ENCODE assay signal across 8 cellular contexts in genomic region chr1:117654485-117655219, GRCh38. TPM values are rescaled to one million over a fixed set of nuclear protein-coding genes. Genes with fewer than 3 reads are reported as not detected.
A peak's percentile ranks its signal among the peaks of the same experiment; 100 is the strongest.
DNase-seq lines count a peak whose midpoint lies in the region; ATAC-seq and TF ChIP-seq lines count a peak whose summit lies in the region.

No MANE protein-coding gene starts in this region.

- no peak for TF ChIP-seq CTCF in Peyer's patch (IDR thresholded peaks at IDR 0.05)
- TF ChIP-seq CTCF in hepatocyte (IDR thresholded peaks at IDR 0.05; ENCODE audit: poor library complexity), result no peak

- H3K4me1 ChIP-seq in Peyer's patch (peaks cover 0 to 39% (median 26%) of the 10 kb centered on the region in 4 donors), hepatocyte (ENCODE audit: insufficient read depth) (peaks cover 8% of the 10 kb centered on the region)

- H3K9me2 ChIP-seq in hepatocyte (replicated peaks; ENCODE audit: insufficient read depth), result no peaks in the 10 kb centered on the region

- H3K36me3 ChIP-seq in Peyer's patch (no peaks in the 10 kb centered on the region), hepatocyte (replicated peaks; ENCODE audit: insufficient read depth, low read depth) (no peaks in the 10 kb centered on the region)

- peak; percentile 37 for DNase-seq in activated T-cell treated with anti-CD3 and anti-CD28 coated beads, Interleukin-2, amount 50 U/mL, for 24 hours
- DNase-seq in activated T-cell treated with anti-CD3 and anti-CD28 coated beads for 4 hours, result no peak
- peak in 2 of 3 donors; percentile 45 to 56 for DNase-seq in Peyer's patch
- peak; percentile 60 for DNase-seq in natural killer cell treated with Interleukin-12 subunit alpha and Interleukin-12 subunit beta and Interleukin-15 and Interleukin-18, amount 100 ng/mL, for 72 hours (ENCODE audit: low spot score)
- DNase-seq in hepatocyte (ENCODE audit: low spot score), result no peak
- no peak for DNase-seq in NOMO-1 treated with dmso at 0.1 percent for 144 hours (lab: John Stamatoyannopoulos, UW; ENCODE audit: unreplicated experiment)
- DNase-seq in amygdala (lab: John Stamatoyannopoulos, UW), result no peak

- no peaks in the 10 kb centered on the region for H3K9me3 ChIP-seq in Peyer's patch
- no peaks in the 10 kb centered on the region for H3K9me3 ChIP-seq in hepatocyte (ENCODE audit: low read depth)

- no peaks in the 10 kb centered on the region for H4K20me1 ChIP-seq in hepatocyte (ENCODE audit: insufficient read depth, poor library complexity, severe bottlenecking)

- no peak overlapping the region for H3K4me3 ChIP-seq in Peyer's patch
- no peak overlapping the region for H3K4me3 ChIP-seq in hepatocyte

- peak overlapping the region in 3 of 4 donors; percentile 51 to 78 (median 68) for H3K27ac ChIP-seq in Peyer's patch
- H3K27ac ChIP-seq in hepatocyte, result no peak overlapping the region

- peak; percentile 78 for ATAC-seq in HG02943 (IDR thresholded peaks at IDR 0.05; ENCODE audit: low read depth, unreplicated experiment)
- ATAC-seq in natural killer cell treated with Interleukin-12 subunit alpha and Interleukin-12 subunit beta and Interleukin-15 and Interleukin-18, amount 100 ng/mL, for 72 hours, result peak; percentile 71 to 80

- no peak for TF ChIP-seq POLR2A in Peyer's patch (IDR thresholded peaks at IDR 0.05)

- no peaks in the 10 kb centered on the region for H3K9me3 Mint-ChIP-seq in activated T-cell treated with anti-CD3 and anti-CD28 coated beads, Interleukin-2, amount 50 U/mL, for 24 hours
- no peaks in the 10 kb centered on the region for H3K9me3 Mint-ChIP-seq in natural killer cell treated with Interleukin-12 subunit alpha and Interleukin-12 subunit beta and Interleukin-15 and Interleukin-18, amount 100 ng/mL, for 72 hours

- H3K27me3 Mint-ChIP-seq in activated T-cell treated with anti-CD3 and anti-CD28 coated beads, Interleukin-2, amount 50 U/mL, for 24 hours, result peaks cover 25% of the 10 kb centered on the region
- H3K27me3 Mint-ChIP-seq in natural killer cell treated with Interleukin-12 subunit alpha and Interleukin-12 subunit beta and Interleukin-15 and Interleukin-18, amount 100 ng/mL, for 72 hours, result peaks cover 0 to 10% of the 10 kb centered on the region in 2 donors

- H3K36me3 Mint-ChIP-seq in activated T-cell treated with anti-CD3 and anti-CD28 coated beads, Interleukin-2, amount 50 U/mL, for 24 hours (ENCODE audit: low read depth), result no peaks in the 10 kb centered on the region
- H3K36me3 Mint-ChIP-seq in natural killer cell treated with Interleukin-12 subunit alpha and Interleukin-12 subunit beta and Interleukin-15 and Interleukin-18, amount 100 ng/mL, for 72 hours, result no peaks in the 10 kb centered on the region

- H3K4me1 Mint-ChIP-seq in activated T-cell treated with anti-CD3 and anti-CD28 coated beads, Interleukin-2, amount 50 U/mL, for 24 hours (ENCODE audit: low read depth), result peaks cover 78% of the 10 kb centered on the region
- H3K4me1 Mint-ChIP-seq in natural killer cell treated with Interleukin-12 subunit alpha and Interleukin-12 subunit beta and Interleukin-15 and Interleukin-18, amount 100 ng/mL, for 72 hours (ENCODE audit: low read depth in 2 of 2), result peaks cover 72 to 77% of the 10 kb centered on the region in 2 donors

- H3K27ac Mint-ChIP-seq in activated T-cell treated with anti-CD3 and anti-CD28 coated beads, Interleukin-2, amount 50 U/mL, for 24 hours, result peak overlapping the region; percentile 68
- H3K27ac Mint-ChIP-seq in natural killer cell treated with Interleukin-12 subunit alpha and Interleukin-12 subunit beta and Interleukin-15 and Interleukin-18, amount 100 ng/mL, for 72 hours, result peak overlapping the region; percentile 87 to 91

- no peak overlapping the region for H3K4me2 ChIP-seq in hepatocyte

- H3K79me2 ChIP-seq in hepatocyte, result no peaks in the 10 kb centered on the region

- H3K27me3 ChIP-seq in Peyer's patch, result no peaks in the 10 kb centered on the region
- H3K27me3 ChIP-seq in hepatocyte, result no peaks in the 10 kb centered on the region

- 70% methylated on average over 6 of the region's 6 CpGs for WGBS in hepatocyte (ENCODE audit: low lambda C conversion rate, missing lambda C conversion rate)

- H2AFZ ChIP-seq in hepatocyte, result no peak overlapping the region

- H3K4me3 Mint-ChIP-seq in activated T-cell treated with anti-CD3 and anti-CD28 coated beads, Interleukin-2, amount 50 U/mL, for 24 hours, result peak overlapping the region; percentile 60
- H3K4me3 Mint-ChIP-seq in natural killer cell treated with Interleukin-12 subunit alpha and Interleukin-12 subunit beta and Interleukin-15 and Interleukin-18, amount 100 ng/mL, for 72 hours, result peak overlapping the region; percentile 78

RNA-seq across cellular contexts. Expression of gene TENT5C, which starts 48.8 kb away (rescaled TPM):
- 10 to 100 TPM in 3 of 4 donors, 1 to 10 TPM in 1; 6.4 to 20.6 (median 12.8) TPM for total RNA-seq in Peyer's patch
- total RNA-seq in natural killer cell treated with Interleukin-12 subunit alpha and Interleukin-12 subunit beta and Interleukin-15 and Interleukin-18, amount 100 ng/mL, for 72 hours, result 10 to 100 TPM; 75.1 to 86.2 TPM
- total RNA-seq in hepatocyte, result 4.1 and 5.5 TPM in 2 replicates
- 2.4 and 2.5 TPM in 2 replicates for polyA plus RNA-seq in hepatocyte

Comparison
In these comparisons a context has a peak if more than half of its experiments do, and no peak if none do; other contexts are left out.
1. DNase-seq: peak in activated T-cell treated with anti-CD3 and anti-CD28 coated beads, Interleukin-2, amount 50 U/mL, for 24 hours (single experiment), Peyer's patch (2 of 3) and natural killer cell treated with Interleukin-12 subunit alpha and Interleukin-12 subunit beta and Interleukin-15 and Interleukin-18, amount 100 ng/mL, for 72 hours (single experiment); none in activated T-cell treated with anti-CD3 and anti-CD28 coated beads for 4 hours (single experiment), hepatocyte (single experiment), NOMO-1 treated with dmso at 0.1 percent for 144 hours (single experiment) and amygdala (0 of 56).